Comparison of ENCODE assay signal across 16 cellular contexts in the genomic region with DNA sequence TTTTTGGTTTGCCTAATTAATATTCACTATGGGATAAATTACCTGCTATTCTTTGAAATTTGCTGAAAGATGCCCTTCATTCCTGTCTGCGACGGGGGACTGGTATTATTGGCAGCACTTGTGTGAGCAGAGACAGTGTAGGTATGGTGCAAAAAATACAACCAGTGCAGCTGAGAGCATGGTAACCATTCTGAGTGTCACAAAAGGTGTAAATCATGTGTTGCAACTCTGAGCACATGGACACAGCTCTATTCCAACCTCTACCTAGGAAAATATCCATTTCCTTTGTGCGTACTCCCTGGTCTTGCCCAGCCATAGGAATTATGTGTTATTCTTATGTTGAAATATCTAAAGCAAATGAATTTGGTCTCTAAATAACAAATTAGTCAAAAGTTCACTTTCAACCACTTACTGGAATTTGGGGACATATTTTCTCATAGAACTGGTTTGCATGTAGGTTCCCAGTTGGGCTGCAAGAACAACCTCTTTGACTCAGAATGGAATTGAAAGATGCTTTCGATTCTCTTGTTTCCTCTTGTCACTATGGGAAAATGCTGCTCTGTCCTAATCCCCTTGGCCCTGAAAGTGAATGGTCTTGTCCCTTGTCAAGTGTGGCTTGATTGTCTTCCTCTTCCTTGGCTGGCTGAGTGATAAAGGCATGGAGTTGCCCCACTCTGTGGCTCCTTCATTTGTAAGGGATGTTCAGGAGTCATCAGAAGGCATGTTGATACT. TPM values are rescaled to one million over a fixed set of nuclear protein-coding genes. Genes with fewer than 3 reads are reported as not detected.
DNase-seq lines count a peak whose midpoint lies in the region; ATAC-seq and TF ChIP-seq lines count a peak whose summit lies in the region.
"Had no signal": no experiment of that assay in that cellular context is flagged by ENCODE, and none has a peak within 500 bp of the region (broad histone marks: within the 10 kb centered on the region; RNA-seq: fewer than 3 reads in every experiment).

No MANE protein-coding gene starts in this region.

- ATAC-seq in activated naive CD4-positive, alpha-beta T cell treated with anti-CD3 and anti-CD28 coated beads, Interleukin-2, amount 50 U/mL, for 72 hours: peak; percentile 38 to 57
- peak; percentile 93 for ATAC-seq in GM21529 (IDR thresholded peaks at IDR 0.05; ENCODE audit: unreplicated experiment)
- peak; percentile 71 for ATAC-seq in HG03066 (IDR thresholded peaks at IDR 0.05; ENCODE audit: low read depth, unreplicated experiment)

- no peaks in the 10 kb centered on the region for H3K9me3 Mint-ChIP-seq in activated naive CD4-positive, alpha-beta T cell treated with anti-CD3 and anti-CD28 coated beads, Interleukin-2, amount 50 U/mL, for 72 hours
- peaks cover 0 to 7% (median 4%) of the 10 kb centered on the region in 5 experiments for H3K9me3 Mint-ChIP-seq in brain
- no peaks in the 10 kb centered on the region for H3K9me3 Mint-ChIP-seq in progenitor cell of endocrine pancreas (ENCODE audit: low read depth)
- H3K9me3 Mint-ChIP-seq: activated naive CD4-positive, alpha-beta T cell treated with anti-CD3 and anti-CD28 coated beads for 36 hours; central memory CD8-positive, alpha-beta T cell had no signal

- H3K4me3 Mint-ChIP-seq in brain: peak overlapping the region in 2 of 5 experiments; percentile 18 to 47
- H3K4me3 Mint-ChIP-seq in progenitor cell of endocrine pancreas (ENCODE audit: low read depth): no peak overlapping the region
- H3K4me3 Mint-ChIP-seq: activated naive CD4-positive, alpha-beta T cell treated with anti-CD3 and anti-CD28 coated beads for 36 hours; central memory CD8-positive, alpha-beta T cell had no signal

- H3K4me1 Mint-ChIP-seq in brain: peaks cover 92% of the 10 kb centered on the region
- no peaks in the 10 kb centered on the region for H3K4me1 Mint-ChIP-seq in progenitor cell of endocrine pancreas (ENCODE audit: low read depth)
- H3K4me1 Mint-ChIP-seq: central memory CD8-positive, alpha-beta T cell had no signal

- H3K27me3 Mint-ChIP-seq in brain (peaks cover 3% of the 10 kb centered on the region), progenitor cell of endocrine pancreas (peaks cover 6% of the 10 kb centered on the region)

- no peak for DNase-seq in activated naive CD4-positive, alpha-beta T cell treated with anti-CD3 and anti-CD28 coated beads, Interleukin-2, amount 50 U/mL, for 72 hours (ENCODE audit: low spot score in 2 of 2)
- no peak for DNase-seq in activated naive CD4-positive, alpha-beta T cell treated with anti-CD3 and anti-CD28 coated beads, Interleukin-2, amount 50 U/mL, for 16 hours
- DNase-seq in activated CD4-positive, CD25-positive, alpha-beta regulatory T cell treated with anti-CD3 and anti-CD28 coated beads, Interleukin-2, amount 50 U/mL, for 72 hours: no peak
- no peak for DNase-seq in progenitor cell of endocrine pancreas (ENCODE audit: low spot score, unreplicated experiment)
- DNase-seq in activated CD8-positive, alpha-beta memory T cell treated with anti-CD3 and anti-CD28 coated beads, Interleukin-2, amount 50 U/mL, for 4 hours: no peak
- DNase-seq: activated naive CD4-positive, alpha-beta T cell treated with anti-CD3 and anti-CD28 coated beads for 36 hours; erythroblast; hippocampal formation; Karpas-422; NCI-H2081 treated with DMSO at 0.1 percent for 48 hours; spleen; transverse colon had no signal

- H3K27ac Mint-ChIP-seq in activated naive CD4-positive, alpha-beta T cell treated with anti-CD3 and anti-CD28 coated beads, Interleukin-2, amount 50 U/mL, for 72 hours: no peak overlapping the region
- H3K27ac Mint-ChIP-seq in brain (peak overlapping the region in 4 of 5 experiments; percentile 7 to 64 (median 28)), progenitor cell of endocrine pancreas (no peak overlapping the region)
- H3K27ac Mint-ChIP-seq: activated naive CD4-positive, alpha-beta T cell treated with anti-CD3 and anti-CD28 coated beads for 36 hours had no signal

- peaks cover 0 to 3% of the 10 kb centered on the region in 2 donors for H3K36me3 Mint-ChIP-seq in activated naive CD4-positive, alpha-beta T cell treated with anti-CD3 and anti-CD28 coated beads, Interleukin-2, amount 50 U/mL, for 72 hours
- H3K36me3 Mint-ChIP-seq in brain: peaks cover 40% of the 10 kb centered on the region
- no peaks in the 10 kb centered on the region for H3K36me3 Mint-ChIP-seq in progenitor cell of endocrine pancreas (ENCODE audit: insufficient read depth)

- TF ChIP-seq CTCF in brain (conservative IDR thresholded peaks at IDR 0.05) (no peak), progenitor cell of endocrine pancreas (IDR thresholded peaks at IDR 0.05; ENCODE audit: unreplicated experiment) (no peak)

RNA-seq across cellular contexts. Expression of gene CELF2, which starts 57.0 kb away (rescaled TPM):
- 100 to 1,000 TPM in 1 of 2 donors, 10 to 100 TPM in 1; 95.0 to 120 TPM for total RNA-seq in activated naive CD4-positive, alpha-beta T cell treated with anti-CD3 and anti-CD28 coated beads, Interleukin-2, amount 50 U/mL, for 72 hours
- 19.5 TPM for polyA plus RNA-seq in brain (ENCODE audit: insufficient read depth, low read depth, low replicate concordance)
- total RNA-seq in progenitor cell of endocrine pancreas: 3.8 and 5.7 TPM in 2 replicates

Comparison
In these comparisons a context has a peak if more than half of its experiments do, and no peak if none do; other contexts are left out.
1. H3K27ac Mint-ChIP-seq: peak in brain (4 of 5); none in activated naive CD4-positive, alpha-beta T cell treated with anti-CD3 and anti-CD28 coated beads, Interleukin-2, amount 50 U/mL, for 72 hours (0 of 2) and progenitor cell of endocrine pancreas (single experiment).
2. RNA of gene CELF2, which starts 57.0 kb away (total RNA-seq): 95.0 to 120 TPM in activated naive CD4-positive, alpha-beta T cell treated with anti-CD3 and anti-CD28 coated beads, Interleukin-2, amount 50 U/mL, for 72 hours; 3.8 to 5.7 TPM in progenitor cell of endocrine pancreas; every median in the first group is over 10 times any median in the second.
3. Peak in every context shown above with its lines, with median percentiles within 50 percentile points of each other: ATAC-seq.